ENCODE assay signal across 1 cellular context in genomic region chr1:65309317-65310077, GRCh38.
TF ChIP-seq lines count a peak whose summit lies in the region.

TSS of gene DNAJC6 (plus strand) at chr1:65309543. CDS start at chr1:65309746, 203 bp downstream.

TF ChIP-seq in K562, 482 proteins besides CTCF, POLR2A, EP300 and RAD21 (continued from another document and continues in another):
- TF ChIP-seq MTF1 (CRISPR knock-in tag; IDR thresholded peaks at IDR 0.05; ENCODE audit: borderline replicate concordance) = no peak
- TF ChIP-seq NFIX (CRISPR knock-in tag; IDR thresholded peaks at IDR 0.05; ENCODE audit: low read depth) = no peak
- no peak for TF ChIP-seq RBM14 (IDR thresholded peaks at IDR 0.05; ENCODE audit: borderline replicate concordance, insufficient read depth, low read depth, low read length)
- no peak for TF ChIP-seq ZNF561 (CRISPR knock-in tag; conservative IDR thresholded peaks at IDR 0.05)
- TF ChIP-seq BRCA1 (IDR thresholded peaks at IDR 0.05) = no peak
- no peak for TF ChIP-seq BRCA1 (CRISPR knock-in tag; IDR thresholded peaks at IDR 0.05)
- no peak for TF ChIP-seq RNF2 (IDR thresholded peaks at IDR 0.05)
- no peak for TF ChIP-seq ZBTB34 (CRISPR knock-in tag; IDR thresholded peaks at IDR 0.05)
- no peak for TF ChIP-seq ZNF668 (CRISPR knock-in tag; IDR thresholded peaks at IDR 0.05)
- TF ChIP-seq TRIM25 (IDR thresholded peaks at IDR 0.05; ENCODE audit: borderline replicate concordance) = 0 out of 2 replicates have a peak, but pooled peaks have one; percentile 46
- TF ChIP-seq SFPQ (IDR thresholded peaks at IDR 0.05; ENCODE audit: low read depth, low read length) = no peak
- no peak for TF ChIP-seq HNRNPH1 (optimal IDR thresholded peaks at IDR 0.05; ENCODE audit: low read depth, low read length)
- TF ChIP-seq ZNF696 (CRISPR knock-in tag; conservative IDR thresholded peaks at IDR 0.05) = no peak
- TF ChIP-seq RFX7 (CRISPR knock-in tag; IDR thresholded peaks at IDR 0.05) = no peak
- TF ChIP-seq CGGBP1 (CRISPR knock-in tag; IDR thresholded peaks at IDR 0.05) = no peak
- TF ChIP-seq, protein P1, sequence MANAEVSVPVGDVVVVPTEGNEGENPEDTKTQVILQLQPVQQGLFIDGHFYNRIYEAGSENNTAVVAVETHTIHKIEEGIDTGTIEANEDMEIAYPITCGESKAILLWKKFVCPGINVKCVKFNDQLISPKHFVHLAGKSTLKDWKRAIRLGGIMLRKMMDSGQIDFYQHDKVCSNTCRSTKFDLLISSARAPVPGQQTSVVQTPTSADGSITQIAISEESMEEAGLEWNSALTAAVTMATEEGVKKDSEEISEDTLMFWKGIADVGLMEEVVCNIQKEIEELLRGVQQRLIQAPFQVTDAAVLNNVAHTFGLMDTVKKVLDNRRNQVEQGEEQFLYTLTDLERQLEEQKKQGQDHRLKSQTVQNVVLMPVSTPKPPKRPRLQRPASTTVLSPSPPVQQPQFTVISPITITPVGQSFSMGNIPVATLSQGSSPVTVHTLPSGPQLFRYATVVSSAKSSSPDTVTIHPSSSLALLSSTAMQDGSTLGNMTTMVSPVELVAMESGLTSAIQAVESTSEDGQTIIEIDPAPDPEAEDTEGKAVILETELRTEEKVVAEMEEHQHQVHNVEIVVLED (CRISPR knock-in tag; IDR thresholded peaks at IDR 0.05) = no peak
- TF ChIP-seq DNMT1 (IDR thresholded peaks at IDR 0.05) = no peak
- no peak for TF ChIP-seq MEIS2 (IDR thresholded peaks at IDR 0.05; ENCODE audit: partially characterized antibody)
- TF ChIP-seq MED1 (CRISPR knock-in tag; IDR thresholded peaks at IDR 0.05; ENCODE audit: borderline replicate concordance) = no peak
- TF ChIP-seq SIN3B (IDR thresholded peaks at IDR 0.05; ENCODE audit: low read depth) = no peak
- TF ChIP-seq LEF1 (IDR thresholded peaks at IDR 0.05) = no peak
- TF ChIP-seq NCOA6 (IDR thresholded peaks at IDR 0.05) = peak; percentile 77; the same call in 1 of the 2 replicates
- no peak for TF ChIP-seq HNRNPUL1 (IDR thresholded peaks at IDR 0.05; ENCODE audit: low read length)
- TF ChIP-seq GABPB1 (CRISPR knock-in tag; IDR thresholded peaks at IDR 0.05) = peak; percentile 72
- TF ChIP-seq U2AF2 (optimal IDR thresholded peaks at IDR 0.05; ENCODE audit: low read depth, low read length) = no peak
- TF ChIP-seq, protein P2, sequence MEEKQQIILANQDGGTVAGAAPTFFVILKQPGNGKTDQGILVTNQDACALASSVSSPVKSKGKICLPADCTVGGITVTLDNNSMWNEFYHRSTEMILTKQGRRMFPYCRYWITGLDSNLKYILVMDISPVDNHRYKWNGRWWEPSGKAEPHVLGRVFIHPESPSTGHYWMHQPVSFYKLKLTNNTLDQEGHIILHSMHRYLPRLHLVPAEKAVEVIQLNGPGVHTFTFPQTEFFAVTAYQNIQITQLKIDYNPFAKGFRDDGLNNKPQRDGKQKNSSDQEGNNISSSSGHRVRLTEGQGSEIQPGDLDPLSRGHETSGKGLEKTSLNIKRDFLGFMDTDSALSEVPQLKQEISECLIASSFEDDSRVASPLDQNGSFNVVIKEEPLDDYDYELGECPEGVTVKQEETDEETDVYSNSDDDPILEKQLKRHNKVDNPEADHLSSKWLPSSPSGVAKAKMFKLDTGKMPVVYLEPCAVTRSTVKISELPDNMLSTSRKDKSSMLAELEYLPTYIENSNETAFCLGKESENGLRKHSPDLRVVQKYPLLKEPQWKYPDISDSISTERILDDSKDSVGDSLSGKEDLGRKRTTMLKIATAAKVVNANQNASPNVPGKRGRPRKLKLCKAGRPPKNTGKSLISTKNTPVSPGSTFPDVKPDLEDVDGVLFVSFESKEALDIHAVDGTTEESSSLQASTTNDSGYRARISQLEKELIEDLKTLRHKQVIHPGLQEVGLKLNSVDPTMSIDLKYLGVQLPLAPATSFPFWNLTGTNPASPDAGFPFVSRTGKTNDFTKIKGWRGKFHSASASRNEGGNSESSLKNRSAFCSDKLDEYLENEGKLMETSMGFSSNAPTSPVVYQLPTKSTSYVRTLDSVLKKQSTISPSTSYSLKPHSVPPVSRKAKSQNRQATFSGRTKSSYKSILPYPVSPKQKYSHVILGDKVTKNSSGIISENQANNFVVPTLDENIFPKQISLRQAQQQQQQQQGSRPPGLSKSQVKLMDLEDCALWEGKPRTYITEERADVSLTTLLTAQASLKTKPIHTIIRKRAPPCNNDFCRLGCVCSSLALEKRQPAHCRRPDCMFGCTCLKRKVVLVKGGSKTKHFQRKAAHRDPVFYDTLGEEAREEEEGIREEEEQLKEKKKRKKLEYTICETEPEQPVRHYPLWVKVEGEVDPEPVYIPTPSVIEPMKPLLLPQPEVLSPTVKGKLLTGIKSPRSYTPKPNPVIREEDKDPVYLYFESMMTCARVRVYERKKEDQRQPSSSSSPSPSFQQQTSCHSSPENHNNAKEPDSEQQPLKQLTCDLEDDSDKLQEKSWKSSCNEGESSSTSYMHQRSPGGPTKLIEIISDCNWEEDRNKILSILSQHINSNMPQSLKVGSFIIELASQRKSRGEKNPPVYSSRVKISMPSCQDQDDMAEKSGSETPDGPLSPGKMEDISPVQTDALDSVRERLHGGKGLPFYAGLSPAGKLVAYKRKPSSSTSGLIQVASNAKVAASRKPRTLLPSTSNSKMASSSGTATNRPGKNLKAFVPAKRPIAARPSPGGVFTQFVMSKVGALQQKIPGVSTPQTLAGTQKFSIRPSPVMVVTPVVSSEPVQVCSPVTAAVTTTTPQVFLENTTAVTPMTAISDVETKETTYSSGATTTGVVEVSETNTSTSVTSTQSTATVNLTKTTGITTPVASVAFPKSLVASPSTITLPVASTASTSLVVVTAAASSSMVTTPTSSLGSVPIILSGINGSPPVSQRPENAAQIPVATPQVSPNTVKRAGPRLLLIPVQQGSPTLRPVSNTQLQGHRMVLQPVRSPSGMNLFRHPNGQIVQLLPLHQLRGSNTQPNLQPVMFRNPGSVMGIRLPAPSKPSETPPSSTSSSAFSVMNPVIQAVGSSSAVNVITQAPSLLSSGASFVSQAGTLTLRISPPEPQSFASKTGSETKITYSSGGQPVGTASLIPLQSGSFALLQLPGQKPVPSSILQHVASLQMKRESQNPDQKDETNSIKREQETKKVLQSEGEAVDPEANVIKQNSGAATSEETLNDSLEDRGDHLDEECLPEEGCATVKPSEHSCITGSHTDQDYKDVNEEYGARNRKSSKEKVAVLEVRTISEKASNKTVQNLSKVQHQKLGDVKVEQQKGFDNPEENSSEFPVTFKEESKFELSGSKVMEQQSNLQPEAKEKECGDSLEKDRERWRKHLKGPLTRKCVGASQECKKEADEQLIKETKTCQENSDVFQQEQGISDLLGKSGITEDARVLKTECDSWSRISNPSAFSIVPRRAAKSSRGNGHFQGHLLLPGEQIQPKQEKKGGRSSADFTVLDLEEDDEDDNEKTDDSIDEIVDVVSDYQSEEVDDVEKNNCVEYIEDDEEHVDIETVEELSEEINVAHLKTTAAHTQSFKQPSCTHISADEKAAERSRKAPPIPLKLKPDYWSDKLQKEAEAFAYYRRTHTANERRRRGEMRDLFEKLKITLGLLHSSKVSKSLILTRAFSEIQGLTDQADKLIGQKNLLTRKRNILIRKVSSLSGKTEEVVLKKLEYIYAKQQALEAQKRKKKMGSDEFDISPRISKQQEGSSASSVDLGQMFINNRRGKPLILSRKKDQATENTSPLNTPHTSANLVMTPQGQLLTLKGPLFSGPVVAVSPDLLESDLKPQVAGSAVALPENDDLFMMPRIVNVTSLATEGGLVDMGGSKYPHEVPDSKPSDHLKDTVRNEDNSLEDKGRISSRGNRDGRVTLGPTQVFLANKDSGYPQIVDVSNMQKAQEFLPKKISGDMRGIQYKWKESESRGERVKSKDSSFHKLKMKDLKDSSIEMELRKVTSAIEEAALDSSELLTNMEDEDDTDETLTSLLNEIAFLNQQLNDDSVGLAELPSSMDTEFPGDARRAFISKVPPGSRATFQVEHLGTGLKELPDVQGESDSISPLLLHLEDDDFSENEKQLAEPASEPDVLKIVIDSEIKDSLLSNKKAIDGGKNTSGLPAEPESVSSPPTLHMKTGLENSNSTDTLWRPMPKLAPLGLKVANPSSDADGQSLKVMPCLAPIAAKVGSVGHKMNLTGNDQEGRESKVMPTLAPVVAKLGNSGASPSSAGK (IDR thresholded peaks at IDR 0.05) = no peak
- TF ChIP-seq, protein P3, sequence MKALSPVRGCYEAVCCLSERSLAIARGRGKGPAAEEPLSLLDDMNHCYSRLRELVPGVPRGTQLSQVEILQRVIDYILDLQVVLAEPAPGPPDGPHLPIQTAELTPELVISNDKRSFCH (CRISPR knock-in tag; IDR thresholded peaks at IDR 0.05) = no peak
- TF ChIP-seq, protein P3 (tag; IDR thresholded peaks at IDR 0.05) = no peak
- TF ChIP-seq BACH1 (tag; IDR thresholded peaks at IDR 0.05) = no peak
- TF ChIP-seq, protein P4, sequence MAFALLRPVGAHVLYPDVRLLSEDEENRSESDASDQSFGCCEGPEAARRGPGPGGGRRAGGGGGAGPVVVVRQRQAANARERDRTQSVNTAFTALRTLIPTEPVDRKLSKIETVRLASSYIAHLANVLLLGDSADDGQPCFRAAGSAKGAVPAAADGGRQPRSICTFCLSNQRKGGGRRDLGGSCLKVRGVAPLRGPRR (CRISPR knock-in tag; IDR thresholded peaks at IDR 0.05) = no peak
- TF ChIP-seq HIVEP1 (CRISPR knock-in tag; IDR thresholded peaks at IDR 0.05) = no peak
- peak; percentile 26 for TF ChIP-seq RBM22 (IDR thresholded peaks at IDR 0.05; ENCODE audit: low read depth, low read length, poor library complexity, severe bottlenecking)
- no peak for TF ChIP-seq PTBP1 (IDR thresholded peaks at IDR 0.05; ENCODE audit: low read depth, low read length)
- TF ChIP-seq FIP1L1 (IDR thresholded peaks at IDR 0.05; ENCODE audit: low read depth, low read length, poor library complexity, severe bottlenecking) = peak; percentile 60
- no peak for TF ChIP-seq U2AF1 (optimal IDR thresholded peaks at IDR 0.05; ENCODE audit: low read depth, low read length)
- TF ChIP-seq, protein P5, sequence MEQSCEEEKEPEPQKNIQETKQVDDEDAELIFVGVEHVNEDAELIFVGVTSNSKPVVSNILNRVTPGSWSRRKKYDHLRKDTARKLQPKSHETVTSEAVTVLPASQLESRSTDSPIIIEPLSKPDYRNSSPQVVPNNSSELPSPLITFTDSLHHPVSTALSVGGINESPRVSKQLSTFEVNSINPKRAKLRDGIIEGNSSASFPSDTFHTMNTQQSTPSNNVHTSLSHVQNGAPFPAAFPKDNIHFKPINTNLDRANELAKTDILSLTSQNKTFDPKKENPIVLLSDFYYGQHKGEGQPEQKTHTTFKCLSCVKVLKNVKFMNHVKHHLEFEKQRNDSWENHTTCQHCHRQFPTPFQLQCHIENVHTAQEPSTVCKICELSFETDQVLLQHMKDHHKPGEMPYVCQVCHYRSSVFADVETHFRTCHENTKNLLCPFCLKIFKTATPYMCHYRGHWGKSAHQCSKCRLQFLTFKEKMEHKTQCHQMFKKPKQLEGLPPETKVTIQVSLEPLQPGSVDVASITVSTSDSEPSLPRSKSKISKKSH (CRISPR knock-in tag; IDR thresholded peaks at IDR 0.05) = no peak
- no peak for TF ChIP-seq KLF1 (tag; IDR thresholded peaks at IDR 0.05)
- TF ChIP-seq SETDB1 (IDR thresholded peaks at IDR 0.05; ENCODE audit: low read length) = no peak
- TF ChIP-seq CHD1 (IDR thresholded peaks at IDR 0.05; ENCODE audit: low read length) = no peak
- peak; percentile 61 for TF ChIP-seq PCBP1 (IDR thresholded peaks at IDR 0.05; ENCODE audit: low read depth, low read length, poor library complexity, severe bottlenecking)
- no peak for TF ChIP-seq MTA2 (IDR thresholded peaks at IDR 0.05; ENCODE audit: low read depth)
- no peak for TF ChIP-seq ADNP (tag; IDR thresholded peaks at IDR 0.05)
- no peak; the same call in 1 of the 2 replicates for TF ChIP-seq MTA3 (IDR thresholded peaks at IDR 0.05; ENCODE audit: borderline replicate concordance)
- TF ChIP-seq CBX8 (IDR thresholded peaks at IDR 0.05; ENCODE audit: borderline replicate concordance, extremely low read depth, low read depth, low read length, poor library complexity, severe bottlenecking) = no peak
- no peak for TF ChIP-seq DACH1 (IDR thresholded peaks at IDR 0.05; ENCODE audit: partially characterized antibody)
